32 cellular contexts compared by ENCODE assay signal in the genomic region with DNA sequence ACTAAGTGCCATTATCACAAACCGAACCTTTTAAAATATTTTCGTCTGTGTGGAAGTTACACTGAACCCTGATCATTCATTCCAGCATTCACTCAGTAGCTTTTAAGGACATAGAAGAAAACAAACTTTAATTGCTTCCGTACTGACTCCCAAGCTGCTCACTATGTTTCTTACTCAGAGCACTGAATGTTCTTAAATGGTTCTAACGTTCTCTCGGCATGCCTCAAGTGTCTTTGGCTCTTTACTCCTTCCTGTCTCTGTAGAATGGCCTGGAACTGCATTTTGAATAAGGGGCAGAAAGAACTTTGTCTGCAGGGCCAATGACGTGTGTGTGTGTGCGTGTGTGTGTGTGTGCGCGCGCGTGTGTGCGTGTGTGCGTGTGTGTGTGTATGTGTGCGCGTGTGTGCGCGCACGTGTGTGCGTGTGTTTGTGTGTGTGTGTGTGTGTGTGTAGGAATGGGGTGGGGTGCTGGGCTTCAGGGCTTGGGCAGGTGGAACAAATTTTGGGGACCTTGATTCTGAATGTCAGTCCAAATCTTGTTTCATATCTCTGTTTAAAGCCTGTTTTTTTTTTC.
"Had no signal": no experiment of that assay in that cellular context is flagged by ENCODE, and none has a peak within 500 bp of the region (broad histone marks: within the 10 kb centered on the region; RNA-seq: fewer than 3 reads in every experiment).

No MANE protein-coding gene starts in this region.

- H3K9me3 ChIP-seq: ovary, psoas muscle, right lobe of liver, spleen, suprapubic skin, testis, tibial artery, transverse colon, upper lobe of right lung, uterus had no signal

- H3K4me1 Mint-ChIP-seq: naive thymus-derived CD8-positive, alpha-beta T cell; nephron progenitor cell; neural crest cell; stimulated activated memory B cell treated with anti-CD40 and anti-IgM and Interleukin-4, amounts not matched to agents 10 μg/mL and 1 μg/mL and 100 μg/mL, for 72 hours; stimulated activated naive CD8-positive, alpha-beta T cell treated with anti-CD3 and anti-CD28 coated beads, Interleukin-15, amount 100 ng/mL, for 72 hours had no signal

- H3K4me1 ChIP-seq: parathyroid adenoma, psoas muscle, right lobe of liver, spleen, suprapubic skin, upper lobe of right lung, uterus had no signal

- H3K79me2 ChIP-seq: parathyroid adenoma had no signal

- H3K27ac ChIP-seq: ovary, parathyroid adenoma, psoas muscle, right lobe of liver, skin epidermis, spleen, suprapubic skin, testis, tibial artery, transverse colon, upper lobe of right lung, uterus had no signal

- DNase-seq: naive thymus-derived CD8-positive, alpha-beta T cell; nephron progenitor cell; occipital lobe; ovary; posterior cingulate gyrus; psoas muscle; right cardiac atrium; right lobe of liver; spleen; stimulated activated CD4-positive, alpha-beta T cell treated with anti-CD3 and anti-CD28 coated beads, Interleukin-12 subunit alpha, Interleukin-12 subunit beta, amount 100 ng/mL, for 4 hours; stimulated activated CD4-positive, alpha-beta T cell treated with anti-CD3 and anti-CD28 coated beads, Interleukin-1b, Interleukin-23, amount 100 ng/mL, for 48 hours; stimulated activated CD4-positive, alpha-beta T cell treated with anti-CD3 and anti-CD28 coated beads, Interleukin-4, amount 100 ng/mL, for 1 hour; stimulated activated CD4-positive, alpha-beta T cell treated with anti-CD3 and anti-CD28 coated beads, Interleukin-4, amount 100 ng/mL, for 4 hours; stimulated activated CD8-positive, alpha-beta memory T cell treated with anti-CD3 and anti-CD28 coated beads, Interleukin-4, amount 100 ng/mL, for 48 hours; stimulated activated naive CD4-positive, alpha-beta T cell; stimulated activated naive CD8-positive, alpha-beta T cell treated with anti-CD3 and anti-CD28 coated beads, Interleukin-15, amount 100 ng/mL, for 72 hours; stimulated activated naive CD8-positive, alpha-beta T cell treated with anti-CD3 and anti-CD28 coated beads, Interleukin-15, Interleukin-2, amounts not matched to agents 100 U/mL and 50 U/mL, for 24 hours; substantia nigra; testis; tibial artery; transverse colon; upper lobe of right lung; uterus had no signal

- H3K4me3 ChIP-seq: ovary, psoas muscle, right lobe of liver, skin epidermis, smooth muscle cell, spleen, suprapubic skin, testis, tibial artery, transverse colon, upper lobe of right lung, uterus had no signal

- H3K4me3 Mint-ChIP-seq: naive thymus-derived CD8-positive, alpha-beta T cell; natural killer cell treated with Interleukin-12 subunit alpha and Interleukin-12 subunit beta and Interleukin-15 and Interleukin-18, amount 100 ng/mL, for 72 hours; nephron progenitor cell; neural crest cell; stimulated activated memory B cell treated with anti-CD40 and anti-IgM and Interleukin-4, amounts not matched to agents 10 μg/mL and 1 μg/mL and 100 μg/mL, for 72 hours; stimulated activated naive CD8-positive, alpha-beta T cell treated with anti-CD3 and anti-CD28 coated beads, Interleukin-15, amount 100 ng/mL, for 72 hours; type B pancreatic cell had no signal

- H3K36me3 Mint-ChIP-seq: naive thymus-derived CD8-positive, alpha-beta T cell; natural killer cell treated with Interleukin-12 subunit alpha and Interleukin-12 subunit beta and Interleukin-15 and Interleukin-18, amount 100 ng/mL, for 72 hours; stimulated activated memory B cell treated with anti-CD40 and anti-IgM and Interleukin-4, amounts not matched to agents 10 μg/mL and 1 μg/mL and 100 μg/mL, for 72 hours; type B pancreatic cell had no signal

- H3K9ac ChIP-seq: parathyroid adenoma had no signal

- H2AFZ ChIP-seq: parathyroid adenoma had no signal

- ATAC-seq: naive thymus-derived CD8-positive, alpha-beta T cell; natural killer cell treated with Interleukin-12 subunit alpha and Interleukin-12 subunit beta and Interleukin-15 and Interleukin-18, amount 100 ng/mL, for 72 hours; psoas muscle; right cardiac atrium; right lobe of liver; stimulated activated memory B cell treated with anti-CD40 and anti-IgM and Interleukin-4, amounts not matched to agents 10 μg/mL and 1 μg/mL and 100 μg/mL, for 72 hours; stimulated activated naive CD8-positive, alpha-beta T cell treated with anti-CD3 and anti-CD28 coated beads, Interleukin-15, amount 100 ng/mL, for 72 hours; stimulated activated naive CD8-positive, alpha-beta T cell treated with anti-CD3 and anti-CD28 coated beads, Interleukin-15, Interleukin-2, amounts not matched to agents 100 U/mL and 50 U/mL, for 24 hours; upper lobe of right lung had no signal

- H3K9me3 Mint-ChIP-seq: naive thymus-derived CD8-positive, alpha-beta T cell; natural killer cell treated with Interleukin-12 subunit alpha and Interleukin-12 subunit beta and Interleukin-15 and Interleukin-18, amount 100 ng/mL, for 72 hours; nephron progenitor cell; neural crest cell; stimulated activated memory B cell treated with anti-CD40 and anti-IgM and Interleukin-4, amounts not matched to agents 10 μg/mL and 1 μg/mL and 100 μg/mL, for 72 hours; stimulated activated naive CD8-positive, alpha-beta T cell treated with anti-CD3 and anti-CD28 coated beads, Interleukin-15, amount 100 ng/mL, for 72 hours; type B pancreatic cell had no signal

- H3K27me3 ChIP-seq: ovary, right lobe of liver, spleen, suprapubic skin, testis, tibial artery, transverse colon, upper lobe of right lung, uterus had no signal

- H3K4me2 ChIP-seq: smooth muscle cell had no signal

- H3K27ac Mint-ChIP-seq: naive thymus-derived CD8-positive, alpha-beta T cell; natural killer cell treated with Interleukin-12 subunit alpha and Interleukin-12 subunit beta and Interleukin-15 and Interleukin-18, amount 100 ng/mL, for 72 hours; nephron progenitor cell; progenitor cell of endocrine pancreas; stimulated activated memory B cell treated with anti-CD40 and anti-IgM and Interleukin-4, amounts not matched to agents 10 μg/mL and 1 μg/mL and 100 μg/mL, for 72 hours; type B pancreatic cell had no signal

- H3K36me3 ChIP-seq: ovary, right lobe of liver, spleen, suprapubic skin, transverse colon, upper lobe of right lung, uterus had no signal
